Comparison of ENCODE assay signal across 12 cellular contexts in genomic region chr2:8023241-8023640, GRCh38.
DNase-seq lines count a peak whose midpoint lies in the region; ATAC-seq and TF ChIP-seq lines count a peak whose summit lies in the region.
"Had no signal": no experiment of that assay in that cellular context is flagged by ENCODE, and none has a peak within 500 bp of the region (broad histone marks: within the 10 kb centered on the region; RNA-seq: fewer than 3 reads in every experiment).

No MANE protein-coding gene starts in this region.

- no peak overlapping the region for H4K8ac ChIP-seq in H9 (replicated peaks; ENCODE audit: insufficient read length, low read depth, low read length)

- TF ChIP-seq CTCF in H9 (conservative IDR thresholded peaks at IDR 0.05) (no peak), WTC11 (IDR thresholded peaks at IDR 0.05) (no peak)

- H3K4me2 ChIP-seq in H9 (ENCODE audit: insufficient read depth, insufficient read length, low read length), result no peak overlapping the region

- no peaks in the 10 kb centered on the region for H3K79me2 ChIP-seq in H9 (ENCODE audit: insufficient read depth, low read length)

- H3K14ac ChIP-seq in H9 (ENCODE audit: insufficient read depth, low read length), result no peak overlapping the region

- H4K20me1 ChIP-seq in H9 (ENCODE audit: control insufficient read depth, insufficient read depth, insufficient read length), result no peaks in the 10 kb centered on the region

- no peak overlapping the region for H2BK5ac ChIP-seq in H9 (ENCODE audit: insufficient read length, low read length)

- ATAC-seq in GM19438 (IDR thresholded peaks at IDR 0.05; ENCODE audit: low read depth, unreplicated experiment) (peak; percentile 73), HG03103 (IDR thresholded peaks at IDR 0.05; ENCODE audit: low read depth, unreplicated experiment) (peak; percentile 76), WTC11 (no peak)
- ATAC-seq: natural killer cell treated with Interleukin-12 subunit alpha and Interleukin-12 subunit beta and Interleukin-15 and Interleukin-18, amount 100 ng/mL, for 72 hours had no signal

- no peaks in the 10 kb centered on the region for H3K4me1 ChIP-seq in H9 (ENCODE audit: insufficient read depth, low read length)
- H3K4me1 ChIP-seq in CD4-positive, alpha-beta memory T cell (ENCODE audit: insufficient read depth, low read length), result no peaks in the 10 kb centered on the region

- H2AK5ac ChIP-seq in H9 (ENCODE audit: insufficient read length, low read length), result no peak overlapping the region

- no peak overlapping the region for H2BK120ac ChIP-seq in H9 (ENCODE audit: low read depth, low read length, poor library complexity, severe bottlenecking)

- no peak overlapping the region for H3K4ac ChIP-seq in H9 (ENCODE audit: low read depth, low read length)

- CTCF ChIA-PET in activated CD4-positive, alpha-beta T cell treated with anti-CD3 and anti-CD28 coated beads, Interleukin-2, amount 10 ng/mL, durations not matched to agents 7 days and 5 days (lab: Charles Lee), result interaction anchor here (0.7 to 1.3 kb wide), 3 partner anchors 13 to 629 kb away, joined by 3 read pairs; no protein-coding TSS in a partner anchor
- CTCF ChIA-PET in WTC11 (lab: Charles Lee), result no interaction called here
- CTCF ChIA-PET in CD4-positive, alpha-beta memory T cell (lab: Charles Lee; ENCODE audit: partially characterized antibody), result interaction anchor here (1.7 kb wide), 1 partner anchor 10 kb away, joined by 6 read pairs; no protein-coding TSS in a partner anchor

- H3K56ac ChIP-seq in H9 (ENCODE audit: insufficient read length, low read depth, low read length), result no peak overlapping the region

- no CpG with 5 or more reads among the region's 4 CpGs for WGBS in H9 (ENCODE audit: extremely low coverage, insufficient read length, low lambda C conversion rate)

- intact Hi-C loops in CD4-positive, alpha-beta memory T cell (cut with micrococcal nuclease), result no loop called here

- H3K9me3 ChIP-seq in H9 (ENCODE audit: control insufficient read depth, low read depth, low read length), result no peaks in the 10 kb centered on the region
- H3K9me3 ChIP-seq in CD4-positive, alpha-beta memory T cell (ENCODE audit: control insufficient read depth in 1 of 2, low read length in 2 of 2), result no peaks in the 10 kb centered on the region

- H3K9me3 Mint-ChIP-seq in H9, result peaks cover 6 to 7% of the 10 kb centered on the region in 2 experiments; a peak in 4 of 5 replicates
- H3K9me3 Mint-ChIP-seq in activated CD4-positive, alpha-beta T cell treated with anti-CD3 and anti-CD28 coated beads, Interleukin-2, amount 10 ng/mL, durations not matched to agents 7 days and 5 days, result peaks cover 21% of the 10 kb centered on the region
- H3K9me3 Mint-ChIP-seq in WTC11, result peaks cover 42% of the 10 kb centered on the region
- no peaks in the 10 kb centered on the region for H3K9me3 Mint-ChIP-seq in CD4-positive, alpha-beta memory T cell

- H4K5ac ChIP-seq in H9 (ENCODE audit: insufficient read length, low read depth, low read length), result no peak overlapping the region

- no peak overlapping the region for H3K9ac ChIP-seq in H9 (ENCODE audit: extremely low read depth, insufficient read length, low read length)

- no peak overlapping the region for H3K4me3 ChIP-seq in CD4-positive, alpha-beta memory T cell (ENCODE audit: low read length in 2 of 2)

- H3K27ac ChIP-seq in H9 (ENCODE audit: insufficient read length, low read depth, low read length), result no peak overlapping the region
- no peak overlapping the region for H3K27ac ChIP-seq in CD4-positive, alpha-beta memory T cell (ENCODE audit: low read depth, low read length)

- H3K27me3 Mint-ChIP-seq in H9 (ENCODE audit: low read depth) (peaks cover 3% of the 10 kb centered on the region), WTC11 (ENCODE audit: low read depth) (peaks cover 2% of the 10 kb centered on the region; the same call in 1 of the 2 replicates)
- no peaks in the 10 kb centered on the region for H3K27me3 Mint-ChIP-seq in activated CD4-positive, alpha-beta T cell treated with anti-CD3 and anti-CD28 coated beads, Interleukin-2, amount 10 ng/mL, durations not matched to agents 7 days and 5 days
- no peaks in the 10 kb centered on the region for H3K27me3 Mint-ChIP-seq in CD4-positive, alpha-beta memory T cell
- H3K27me3 Mint-ChIP-seq: natural killer cell treated with Interleukin-12 subunit alpha and Interleukin-12 subunit beta and Interleukin-15 and Interleukin-18, amount 100 ng/mL, for 72 hours had no signal

- H3K4me3 Mint-ChIP-seq in H9 (no peak overlapping the region), WTC11 (no peak overlapping the region)
- no peak overlapping the region for H3K4me3 Mint-ChIP-seq in activated CD4-positive, alpha-beta T cell treated with anti-CD3 and anti-CD28 coated beads, Interleukin-2, amount 10 ng/mL, durations not matched to agents 7 days and 5 days
- peak overlapping the region in 1 of 8 donors; percentile 14 for H3K4me3 Mint-ChIP-seq in CD4-positive, alpha-beta memory T cell
- H3K4me3 Mint-ChIP-seq: natural killer cell treated with Interleukin-12 subunit alpha and Interleukin-12 subunit beta and Interleukin-15 and Interleukin-18, amount 100 ng/mL, for 72 hours had no signal

- H3K36me3 Mint-ChIP-seq in H9 (ENCODE audit: insufficient read depth in 1 of 3, low read depth in 3 of 3), result peaks cover 2 to 10% (median 9%) of the 10 kb centered on the region in 3 experiments; a peak in 5 of 7 replicates
- H3K36me3 Mint-ChIP-seq in activated CD4-positive, alpha-beta T cell treated with anti-CD3 and anti-CD28 coated beads, Interleukin-2, amount 10 ng/mL, durations not matched to agents 7 days and 5 days (ENCODE audit: low read depth), result no peaks in the 10 kb centered on the region
- H3K36me3 Mint-ChIP-seq in WTC11, result peaks cover 8% of the 10 kb centered on the region
- H3K36me3 Mint-ChIP-seq in CD4-positive, alpha-beta memory T cell, result no peaks in the 10 kb centered on the region

- POLR2A ChIA-PET in activated CD4-positive, alpha-beta T cell treated with anti-CD3 and anti-CD28 coated beads, Interleukin-2, amount 10 ng/mL, durations not matched to agents 7 days and 5 days (lab: Charles Lee), result no interaction called here
- POLR2A ChIA-PET in WTC11 (lab: Charles Lee), result no interaction called here
- POLR2A ChIA-PET in CD4-positive, alpha-beta memory T cell (lab: Charles Lee; ENCODE audit: partially characterized antibody), result no interaction called here

- H3K23ac ChIP-seq in H9 (ENCODE audit: insufficient read length, low read depth, low read length), result no peak overlapping the region

- no peak overlapping the region for H3K18ac ChIP-seq in H9 (ENCODE audit: insufficient read length, low read depth, low read length)

- no peaks in the 10 kb centered on the region for H3K23me2 ChIP-seq in H9 (ENCODE audit: insufficient read length, low read depth, low read length, poor library complexity, severe bottlenecking)

- H2BK20ac ChIP-seq in H9 (ENCODE audit: low read depth, low read length, poor library complexity, severe bottlenecking), result no peak overlapping the region

- no peaks in the 10 kb centered on the region for H3K27me3 ChIP-seq in H9 (ENCODE audit: insufficient read depth, low read length)
- no peaks in the 10 kb centered on the region for H3K27me3 ChIP-seq in CD4-positive, alpha-beta memory T cell (ENCODE audit: insufficient read depth, low read length)

- no peak overlapping the region for H2AFZ ChIP-seq in H9 (ENCODE audit: low read length)

- no peak overlapping the region for H2BK15ac ChIP-seq in H9 (ENCODE audit: low read depth, low read length)

- H4K91ac ChIP-seq in H9 (ENCODE audit: insufficient read length, low read depth, low read length), result no peak overlapping the region

- H3K27ac Mint-ChIP-seq in H9, result no peak overlapping the region
- no peak overlapping the region for H3K27ac Mint-ChIP-seq in activated CD4-positive, alpha-beta T cell treated with anti-CD3 and anti-CD28 coated beads, Interleukin-2, amount 10 ng/mL, durations not matched to agents 7 days and 5 days
- no peak overlapping the region for H3K27ac Mint-ChIP-seq in WTC11
- no peak overlapping the region for H3K27ac Mint-ChIP-seq in CD4-positive, alpha-beta memory T cell

- no peak overlapping the region for H2BK12ac ChIP-seq in H9 (ENCODE audit: insufficient read length, low read depth, low read length)

- DNase-seq in CD1c-positive myeloid dendritic cell (ENCODE audit: extremely low spot score) (peak; percentile 79), RPMI8226 (peak; percentile 45), H9 (no peak), WTC11 (ENCODE audit: low spot score) (no peak)
- DNase-seq in activated CD4-positive, alpha-beta T cell treated with anti-CD3 and anti-CD28 coated beads, Interleukin-2, amount 10 ng/mL, durations not matched to agents 7 days and 5 days, result no peak
- DNase-seq in CD4-positive, alpha-beta memory T cell, result no peak
- DNase-seq: activated gamma-delta T cell; effector CD8-positive, alpha-beta T cell; NCI-H526 had no signal

- H3K36me3 ChIP-seq in CD4-positive, alpha-beta memory T cell (ENCODE audit: insufficient read depth, low read length), result no peaks in the 10 kb centered on the region

- H3K79me1 ChIP-seq in H9 (ENCODE audit: insufficient read depth, low read depth, low read length, poor library complexity, severe bottlenecking), result no peaks in the 10 kb centered on the region

- peaks cover 0 to 4% of the 10 kb centered on the region in 2 experiments; a peak in 1 of 4 replicates for H3K4me1 Mint-ChIP-seq in H9
- H3K4me1 Mint-ChIP-seq in activated CD4-positive, alpha-beta T cell treated with anti-CD3 and anti-CD28 coated beads, Interleukin-2, amount 10 ng/mL, durations not matched to agents 7 days and 5 days, result peaks cover 10% of the 10 kb centered on the region
- H3K4me1 Mint-ChIP-seq in WTC11, result peaks cover 3% of the 10 kb centered on the region
- H3K4me1 Mint-ChIP-seq in CD4-positive, alpha-beta memory T cell, result peaks cover 3 to 10% (median 6%) of the 10 kb centered on the region in 4 donors

- H3T11ph ChIP-seq in H9 (ENCODE audit: low read length), result no peak overlapping the region

TF ChIP-seq in WTC11, 78 proteins besides CTCF, POLR2A, EP300 and RAD21 (continues in another document):
- TF ChIP-seq SOX15 (CRISPR knock-in tag; IDR thresholded peaks at IDR 0.05) (no peak), ZNF416 (CRISPR knock-in tag; IDR thresholded peaks at IDR 0.05) (no peak)
- TF ChIP-seq, protein P1, sequence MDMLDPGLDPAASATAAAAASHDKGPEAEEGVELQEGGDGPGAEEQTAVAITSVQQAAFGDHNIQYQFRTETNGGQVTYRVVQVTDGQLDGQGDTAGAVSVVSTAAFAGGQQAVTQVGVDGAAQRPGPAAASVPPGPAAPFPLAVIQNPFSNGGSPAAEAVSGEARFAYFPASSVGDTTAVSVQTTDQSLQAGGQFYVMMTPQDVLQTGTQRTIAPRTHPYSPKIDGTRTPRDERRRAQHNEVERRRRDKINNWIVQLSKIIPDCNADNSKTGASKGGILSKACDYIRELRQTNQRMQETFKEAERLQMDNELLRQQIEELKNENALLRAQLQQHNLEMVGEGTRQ (CRISPR knock-in tag; IDR thresholded peaks at IDR 0.05), result no peak

Comparison
In these comparisons a context has a peak if more than half of its experiments do, and no peak if none do; other contexts are left out.
1. DNase-seq: peak in CD1c-positive myeloid dendritic cell (single experiment) and RPMI8226 (single experiment); none in H9 (single experiment), activated CD4-positive, alpha-beta T cell treated with anti-CD3 and anti-CD28 coated beads, Interleukin-2, amount 10 ng/mL, durations not matched to agents 7 days and 5 days (single experiment), WTC11 (single experiment) and CD4-positive, alpha-beta memory T cell (0 of 5).